ENCODE assay signal across 14 cellular contexts in genomic region chr19:4878491-4878968, GRCh38. TPM values are rescaled to one million over a fixed set of nuclear protein-coding genes. Genes with fewer than 3 reads are reported as not detected.
DNase-seq lines count a peak whose midpoint lies in the region; ATAC-seq and TF ChIP-seq lines count a peak whose summit lies in the region.
"Had no signal": no experiment of that assay in that cellular context is flagged by ENCODE, and none has a peak within 500 bp of the region (broad histone marks: within the 10 kb centered on the region; RNA-seq: fewer than 3 reads in every experiment).

No MANE protein-coding gene starts in this region.

- H3K4me3 Mint-ChIP-seq in T-helper 17 cell = no peak overlapping the region
- H3K4me3 Mint-ChIP-seq in T-helper 2 cell treated with Interferon-gamma antibody and Interleukin-4, amounts not matched to agents 5 μg/mL and 100 μg/mL, for 36 hours = no peak overlapping the region
- H3K4me3 Mint-ChIP-seq: activated CD4-positive, alpha-beta T cell treated with anti-CD3 and anti-CD28 coated beads, Interleukin-2, amount 10 ng/mL, durations not matched to agents 24 days and 14 days; immature natural killer cell had no signal

- H3K27me3 Mint-ChIP-seq in T-helper 17 cell = peaks cover 11% of the 10 kb centered on the region
- peaks cover 2% of the 10 kb centered on the region for H3K27me3 Mint-ChIP-seq in T-helper 2 cell treated with Interferon-gamma antibody and Interleukin-4, amounts not matched to agents 5 μg/mL and 100 μg/mL, for 36 hours (ENCODE audit: low read depth)
- H3K27me3 Mint-ChIP-seq: activated CD4-positive, alpha-beta T cell treated with anti-CD3 and anti-CD28 coated beads, Interleukin-2, amount 10 ng/mL, durations not matched to agents 24 days and 14 days had no signal

- H3K4me1 Mint-ChIP-seq in T-helper 17 cell = peaks cover 6% of the 10 kb centered on the region
- H3K4me1 Mint-ChIP-seq in T-helper 2 cell treated with Interferon-gamma antibody and Interleukin-4, amounts not matched to agents 5 μg/mL and 100 μg/mL, for 36 hours (ENCODE audit: low read depth) = no peaks in the 10 kb centered on the region
- H3K4me1 Mint-ChIP-seq: activated CD4-positive, alpha-beta T cell treated with anti-CD3 and anti-CD28 coated beads, Interleukin-2, amount 10 ng/mL, durations not matched to agents 24 days and 14 days had no signal

- H3K4me3 ChIP-seq in esophagus muscularis mucosa (peak overlapping the region in 2 of 4 donors; percentile 4 to 12), prostate gland (no peak overlapping the region)
- H3K4me3 ChIP-seq: colonic mucosa, thyroid gland had no signal

- TF ChIP-seq CTCF in esophagus muscularis mucosa (IDR thresholded peaks at IDR 0.05) = no peak
- no peak for TF ChIP-seq CTCF in prostate gland (IDR thresholded peaks at IDR 0.05)

- no peaks in the 10 kb centered on the region for H3K36me3 ChIP-seq in esophagus muscularis mucosa
- H3K36me3 ChIP-seq in prostate gland = no peaks in the 10 kb centered on the region
- H3K36me3 ChIP-seq: colonic mucosa, thyroid gland had no signal

- H3K27me3 ChIP-seq in esophagus muscularis mucosa = peaks cover 0 to 13% (median 0%) of the 10 kb centered on the region in 4 donors
- no peaks in the 10 kb centered on the region for H3K27me3 ChIP-seq in prostate gland (replicated peaks; ENCODE audit: insufficient read depth)
- H3K27me3 ChIP-seq: colonic mucosa, thyroid gland had no signal

- H3K27ac Mint-ChIP-seq in T-helper 17 cell = no peak overlapping the region
- no peak overlapping the region for H3K27ac Mint-ChIP-seq in T-helper 2 cell treated with Interferon-gamma antibody and Interleukin-4, amounts not matched to agents 5 μg/mL and 100 μg/mL, for 36 hours
- H3K27ac Mint-ChIP-seq: activated CD4-positive, alpha-beta T cell treated with anti-CD3 and anti-CD28 coated beads, Interleukin-2, amount 10 ng/mL, durations not matched to agents 24 days and 14 days; immature natural killer cell had no signal

- H3K36me3 Mint-ChIP-seq in T-helper 17 cell (ENCODE audit: low read depth) = peaks cover 2% of the 10 kb centered on the region
- no peaks in the 10 kb centered on the region for H3K36me3 Mint-ChIP-seq in T-helper 2 cell treated with Interferon-gamma antibody and Interleukin-4, amounts not matched to agents 5 μg/mL and 100 μg/mL, for 36 hours (ENCODE audit: low read depth)
- H3K36me3 Mint-ChIP-seq: immature natural killer cell had no signal

- H3K4me1 ChIP-seq in esophagus muscularis mucosa (peaks cover 0 to 20% (median 17%) of the 10 kb centered on the region in 4 donors), prostate gland (replicated peaks) (peaks cover 11% of the 10 kb centered on the region)
- H3K4me1 ChIP-seq: colonic mucosa, thyroid gland had no signal

- no peaks in the 10 kb centered on the region for H3K9me3 Mint-ChIP-seq in T-helper 2 cell treated with Interferon-gamma antibody and Interleukin-4, amounts not matched to agents 5 μg/mL and 100 μg/mL, for 36 hours
- H3K9me3 Mint-ChIP-seq: activated CD4-positive, alpha-beta T cell treated with anti-CD3 and anti-CD28 coated beads, Interleukin-2, amount 10 ng/mL, durations not matched to agents 24 days and 14 days; immature natural killer cell had no signal

- TF ChIP-seq POLR2A in esophagus muscularis mucosa (IDR thresholded peaks at IDR 0.05; ENCODE audit: low read depth) (no peak), prostate gland (IDR thresholded peaks at IDR 0.05) (no peak)

- intact Hi-C loops in esophagus muscularis mucosa (cut with DNase I) (no loop called here), prostate gland (cut with DNase I) (loop anchor here (2.0 kb wide), 1 partner anchor 32 kb away; no protein-coding TSS in a partner anchor)

- no peaks in the 10 kb centered on the region for H3K9me3 ChIP-seq in esophagus muscularis mucosa
- H3K9me3 ChIP-seq in prostate gland = no peaks in the 10 kb centered on the region
- H3K9me3 ChIP-seq in T-helper 17 cell (ENCODE audit: control insufficient read depth, low read length, poor library complexity, severe bottlenecking) = no peaks in the 10 kb centered on the region
- H3K9me3 ChIP-seq: colonic mucosa, thyroid gland had no signal

- no peak for TF ChIP-seq EP300 in esophagus muscularis mucosa (IDR thresholded peaks at IDR 0.05)

- ATAC-seq in T-helper 17 cell (no peak), GM19328 (IDR thresholded peaks at IDR 0.05; ENCODE audit: unreplicated experiment) (no peak)
- ATAC-seq: PC-3 had no signal

- DNase-seq in D341Med (ENCODE audit: low spot score) (peak; percentile 35), LHCN-M2 (ENCODE audit: low read depth) (peak; percentile 76), esophagus muscularis mucosa (ENCODE audit: extremely low spot score) (no peak), prostate gland (ENCODE audit: low spot score) (no peak), T-helper 17 cell (no peak), T-helper 2 cell (no peak)
- no peak for DNase-seq in T-helper 2 cell treated with Interferon-gamma antibody and Interleukin-4, amounts not matched to agents 5 μg/mL and 100 μg/mL, for 36 hours (ENCODE audit: low spot score)
- DNase-seq: activated CD4-positive, alpha-beta T cell treated with anti-CD3 and anti-CD28 coated beads, Interleukin-2, amount 10 ng/mL, durations not matched to agents 24 days and 14 days; Calu3; colonic mucosa; immature natural killer cell; PC-3; thyroid gland had no signal

- H3K27ac ChIP-seq in esophagus muscularis mucosa (replicated peaks in 1 of 4) (peak overlapping the region; percentile 46 to 70 (median 64)), prostate gland (peak overlapping the region; percentile 82)
- H3K27ac ChIP-seq: colonic mucosa, thyroid gland had no signal

- WGBS in esophagus muscularis mucosa = 40% methylated on average over 1 of the region's 23 CpGs
- 38% methylated on average over 23 of the region's 23 CpGs for WGBS in prostate gland

RNA-seq across cellular contexts. Expression of gene PLIN3, which starts 11.1 kb away (rescaled TPM):
- total RNA-seq in LHCN-M2 (2014; rRNA removed) = 333 and 379 TPM in 2 replicates
- 329 TPM for polyA plus RNA-seq in LHCN-M2 (2012)
- total RNA-seq in esophagus muscularis mucosa = 10 to 100 TPM; 15.4 to 69.0 (median 51.1) TPM
- 10 to 100 TPM; 61.3 to 76.5 TPM for total RNA-seq in prostate gland
- total RNA-seq in T-helper 17 cell = 10 to 100 TPM; 19.7 to 21.7 TPM

RNA-seq across cellular contexts. Expression of gene ARRDC5, which starts 24.2 kb away (rescaled TPM):
- total RNA-seq in LHCN-M2 (2014; rRNA removed) (not detected in 2 replicates), esophagus muscularis mucosa (under 1 TPM in 1 of 4 donors, not detected in 3; 0.26 TPM), prostate gland (1 to 10 TPM in 1 of 2 donors, not detected in 1; 1.2 TPM), T-helper 17 cell (1 to 10 TPM; 4.0 to 4.8 TPM)
- not detected for polyA plus RNA-seq in LHCN-M2 (2012)
- total RNA-seq: Calu3, PC-3, thyroid gland had no signal

RNA-seq across cellular contexts. Expression of gene UHRF1, which starts 30.8 kb away (rescaled TPM):
- total RNA-seq in LHCN-M2 (2014; rRNA removed) = 122 and 132 TPM in 2 replicates
- polyA plus RNA-seq in LHCN-M2 (2012) = 53.5 TPM
- 1 to 10 TPM in 1 of 4 donors, under 1 TPM in 3; 0.33 to 1.2 (median 0.64) TPM for total RNA-seq in esophagus muscularis mucosa
- total RNA-seq in prostate gland = 1 to 10 TPM; 3.8 to 5.3 TPM
- total RNA-seq in T-helper 17 cell = under 1 TPM; 0.12 to 0.34 TPM

RNA-seq across cellular contexts. Expression of gene TICAM1, which starts 47.0 kb away (rescaled TPM):
- total RNA-seq in LHCN-M2 (2014; rRNA removed) (2.9 and 3.5 TPM in 2 replicates), esophagus muscularis mucosa (1 to 10 TPM; 7.5 to 8.3 (median 8.0) TPM), prostate gland (1 to 10 TPM; 8.3 to 9.1 TPM), T-helper 17 cell (10 to 100 TPM; 23.4 to 29.1 TPM)
- 12.7 TPM for polyA plus RNA-seq in LHCN-M2 (2012)

Comparison
In these comparisons a context has a peak if more than half of its experiments do, and no peak if none do; other contexts are left out.
1. DNase-seq: peak in D341Med (single experiment) and LHCN-M2 (single experiment); none in esophagus muscularis mucosa (single experiment), prostate gland (single experiment), T-helper 17 cell (0 of 3), T-helper 2 cell treated with Interferon-gamma antibody and Interleukin-4, amounts not matched to agents 5 μg/mL and 100 μg/mL, for 36 hours (single experiment) and T-helper 2 cell (0 of 5).
2. RNA of gene UHRF1, which starts 30.8 kb away (total RNA-seq): 122 to 132 TPM in LHCN-M2; 3.8 to 5.3 TPM in prostate gland, 0.33 to 1.2 TPM in esophagus muscularis mucosa and 0.12 to 0.34 TPM in T-helper 17 cell; every median in the first group is over 10 times any median in the second.